Comparison of ENCODE assay signal across 21 cellular contexts in the genomic region with DNA sequence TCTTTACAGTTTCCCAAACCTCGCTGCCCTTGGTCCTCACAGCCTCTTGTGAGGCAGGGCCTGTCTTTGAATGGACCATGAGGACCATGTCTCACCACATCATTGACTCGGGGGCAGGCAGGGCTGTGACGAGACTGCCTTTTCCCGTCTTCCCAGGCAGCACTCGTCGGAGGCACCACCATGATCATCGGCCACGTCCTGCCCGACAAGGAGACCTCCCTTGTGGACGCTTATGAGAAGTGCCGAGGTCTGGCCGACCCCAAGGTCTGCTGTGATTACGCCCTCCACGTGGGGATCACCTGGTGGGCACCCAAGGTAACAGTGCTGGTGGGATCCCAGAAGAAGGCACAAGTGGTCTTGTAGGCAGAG. TPM values are rescaled to one million over a fixed set of nuclear protein-coding genes. Genes with fewer than 3 reads are reported as not detected.
DNase-seq lines count a peak whose midpoint lies in the region; ATAC-seq lines count a peak whose summit lies in the region.
"Had no signal": no experiment of that assay in that cellular context is flagged by ENCODE, and none has a peak within 500 bp of the region (broad histone marks: within the 10 kb centered on the region; RNA-seq: fewer than 3 reads in every experiment).

No MANE protein-coding gene starts in this region.

- no peak overlapping the region for H3K27ac Mint-ChIP-seq in activated naive CD4-positive, alpha-beta T cell treated with anti-CD3 and anti-CD28 coated beads, Interleukin-2, amount 10 ng/mL, durations not matched to agents 7 days and 5 days
- H3K27ac Mint-ChIP-seq: B cell had no signal

- intact Hi-C loops in Right ventricle myocardium inferior (cut with DNase I) = no loop called here
- intact Hi-C loops in left ventricle myocardium superior (cut with micrococcal nuclease) = loop anchor here (5.0 kb wide), 1 partner anchor 77 kb away; the partner anchor contains the start of gene DPYSL5

- H3K36me3 ChIP-seq in mesodermal cell (ENCODE audit: control insufficient read depth, insufficient read depth, low read length) = no peaks in the 10 kb centered on the region

- no peaks in the 10 kb centered on the region for H3K4me1 Mint-ChIP-seq in activated naive CD4-positive, alpha-beta T cell treated with anti-CD3 and anti-CD28 coated beads, Interleukin-2, amount 10 ng/mL, durations not matched to agents 7 days and 5 days
- H3K4me1 Mint-ChIP-seq: B cell had no signal

- DNase-seq in Right ventricle myocardium inferior (ENCODE audit: missing footprints) (peak; percentile 58), left ventricle myocardium superior (no peak), ecto neural progenitor cell (ENCODE audit: low spot score) (peak; percentile 42), substantia nigra (lab: John Stamatoyannopoulos, UW) (no peak)
- no peak for DNase-seq in activated naive CD4-positive, alpha-beta T cell treated with anti-CD3 and anti-CD28 coated beads, Interleukin-2, amount 10 ng/mL, durations not matched to agents 7 days and 5 days
- DNase-seq: DMS 273 treated with DMSO at 0.1 percent for 48 hours; DND-41; GOT3; KBM-7; NCI-H1105 treated with DMSO at 0.1 percent for 48 hours; NCI-H1694; NCI-H2081 treated with DMSO at 0.1 percent for 48 hours; NCI-H446 treated with DMSO at 0.1 percent for 48 hours; NCI-H748 treated with DMSO at 0.1 percent for 48 hours; NK-92 treated with Interleukin-12 subunit alpha and Interleukin-12 subunit beta, amount 100 ng/mL, for 24 hours; SHP77 treated with DMSO at 0.1 percent for 48 hours had no signal

- H3K9me3 Mint-ChIP-seq in activated naive CD4-positive, alpha-beta T cell treated with anti-CD3 and anti-CD28 coated beads, Interleukin-2, amount 10 ng/mL, durations not matched to agents 7 days and 5 days = no peaks in the 10 kb centered on the region

- H3K27ac ChIP-seq in mesodermal cell (ENCODE audit: low read depth, low read length, severe bottlenecking) (peak overlapping the region; percentile 69), substantia nigra (ENCODE audit: low read depth, low read length, poor library complexity, severe bottlenecking) (peak overlapping the region; percentile 38)

- no peaks in the 10 kb centered on the region for H3K9me3 ChIP-seq in mesodermal cell (ENCODE audit: control insufficient read depth, low read length)

- CTCF ChIA-PET in activated naive CD4-positive, alpha-beta T cell treated with anti-CD3 and anti-CD28 coated beads, Interleukin-2, amount 10 ng/mL, durations not matched to agents 7 days and 5 days (lab: Charles Lee) = no interaction called here

- peaks cover 16% of the 10 kb centered on the region for H3K4me1 ChIP-seq in mesodermal cell (ENCODE audit: control insufficient read depth, insufficient read depth, low read length, poor library complexity, severe bottlenecking)

- H3K36me3 Mint-ChIP-seq in activated naive CD4-positive, alpha-beta T cell treated with anti-CD3 and anti-CD28 coated beads, Interleukin-2, amount 10 ng/mL, durations not matched to agents 7 days and 5 days = no peaks in the 10 kb centered on the region

- ATAC-seq in Right ventricle myocardium inferior = no peak
- no peak for ATAC-seq in left ventricle myocardium superior
- no peak for ATAC-seq in GM18519 (IDR thresholded peaks at IDR 0.05; ENCODE audit: low FRiP score, unreplicated experiment)
- ATAC-seq in GM18520 (IDR thresholded peaks at IDR 0.05; ENCODE audit: unreplicated experiment) = no peak

- no peak overlapping the region for H3K4me3 ChIP-seq in mesodermal cell (ENCODE audit: extremely low read depth, insufficient read depth, low read length, poor library complexity, severe bottlenecking)

- no peak overlapping the region for H3K4me3 Mint-ChIP-seq in activated naive CD4-positive, alpha-beta T cell treated with anti-CD3 and anti-CD28 coated beads, Interleukin-2, amount 10 ng/mL, durations not matched to agents 7 days and 5 days
- H3K4me3 Mint-ChIP-seq: B cell had no signal

- 97 to 98% methylated on average over 11 to 12 of the region's 14 CpGs for WGBS in mesodermal cell (ENCODE audit: insufficient coverage in 2 of 2), 2 experiments

- H3K27me3 Mint-ChIP-seq in activated naive CD4-positive, alpha-beta T cell treated with anti-CD3 and anti-CD28 coated beads, Interleukin-2, amount 10 ng/mL, durations not matched to agents 7 days and 5 days = peaks cover 35% of the 10 kb centered on the region

RNA-seq across cellular contexts. Expression of gene MAPRE3, which starts 45.7 kb away (rescaled TPM):
- total RNA-seq in Right ventricle myocardium inferior (58.9 TPM), left ventricle myocardium superior (52.4 TPM)
- polyA plus RNA-seq in mesodermal cell (2013, experiment 1 of 2) = 22.7 TPM
- 21.4 TPM for polyA plus RNA-seq in mesodermal cell (2013, experiment 2 of 2)
- total RNA-seq: OCI-LY7 had no signal

Comparison
In these comparisons a context has a peak if more than half of its experiments do, and no peak if none do; other contexts are left out.
1. DNase-seq: peak in Right ventricle myocardium inferior (single experiment) and ecto neural progenitor cell (single experiment); none in left ventricle myocardium superior (single experiment), substantia nigra (0 of 49) and activated naive CD4-positive, alpha-beta T cell treated with anti-CD3 and anti-CD28 coated beads, Interleukin-2, amount 10 ng/mL, durations not matched to agents 7 days and 5 days (single experiment).